In genomic region chr22:26354707-26355106, GRCh38 we compare ENCODE assay signal across 2 cellular contexts.
TF ChIP-seq lines count a peak whose summit lies in the region.

No MANE protein-coding gene starts in this region.

TF ChIP-seq in GM23338, 12 proteins besides CTCF, POLR2A, EP300 and RAD21:
- TF ChIP-seq ZNF462 (CRISPR knock-in tag; IDR thresholded peaks at IDR 0.05) (no peak), NANOG (IDR thresholded peaks at IDR 0.05; ENCODE audit: borderline replicate concordance) (no peak), CREB1 (CRISPR knock-in tag; IDR thresholded peaks at IDR 0.05; ENCODE audit: low read depth) (no peak), ZNF114 (CRISPR knock-in tag; IDR thresholded peaks at IDR 0.05) (no peak), POLR2AphosphoS5 (IDR thresholded peaks at IDR 0.05; ENCODE audit: low read depth) (no peak), REST (IDR thresholded peaks at IDR 0.05; ENCODE audit: unreplicated experiment) (no peak), EZH2phosphoT487 (IDR thresholded peaks at IDR 0.05; ENCODE audit: unreplicated experiment) (no peak), JUNB (IDR thresholded peaks at IDR 0.05; ENCODE audit: unreplicated experiment) (no peak), STAT1 (IDR thresholded peaks at IDR 0.05; ENCODE audit: unreplicated experiment) (no peak), EZH2 (IDR thresholded peaks at IDR 0.05; ENCODE audit: low read depth, unreplicated experiment) (no peak), ETS1 (IDR thresholded peaks at IDR 0.05) (no peak), ZNF331 (CRISPR knock-in tag; IDR thresholded peaks at IDR 0.05; ENCODE audit: low read depth) (no peak)

TF ChIP-seq in H1, 55 proteins besides CTCF, POLR2A, EP300 and RAD21:
- TF ChIP-seq GTF2F1 (IDR thresholded peaks at IDR 0.05; ENCODE audit: borderline replicate concordance, low read depth, low read length) (no peak), CTBP2 (IDR thresholded peaks at IDR 0.05; ENCODE audit: borderline replicate concordance, insufficient read depth, insufficient read length, low read length) (no peak), SIX5 (IDR thresholded peaks at IDR 0.05; ENCODE audit: low read depth, low read length) (no peak), HDAC6 (IDR thresholded peaks at IDR 0.05; ENCODE audit: low read depth, low read length) (no peak), ATF2 (IDR thresholded peaks at IDR 0.05; ENCODE audit: low read length) (no peak), EZH2 (IDR thresholded peaks at IDR 0.05; ENCODE audit: low read depth, low read length, severe bottlenecking) (no peak), CREB1 (IDR thresholded peaks at IDR 0.05) (no peak), YY1 (IDR thresholded peaks at IDR 0.05; ENCODE audit: low read depth, low read length) (no peak), NRF1 (IDR thresholded peaks at IDR 0.05; ENCODE audit: low read depth, low read length) (no peak), POLR2AphosphoS5 (IDR thresholded peaks at IDR 0.05; ENCODE audit: low read depth, low read length) (no peak), RXRA (IDR thresholded peaks at IDR 0.05; ENCODE audit: insufficient read depth, low read depth, low read length) (no peak), TAF1 (IDR thresholded peaks at IDR 0.05; ENCODE audit: low read depth, low read length) (no peak)
